In genomic region chr18:63266888-63267790, GRCh38 we compare ENCODE assay signal across 14 cellular contexts. TPM values are rescaled to one million over a fixed set of nuclear protein-coding genes. Genes with fewer than 3 reads are reported as not detected.
DNase-seq lines count a peak whose midpoint lies in the region; ATAC-seq, FAIRE-seq and TF ChIP-seq lines count a peak whose summit lies in the region.
"Had no signal": no experiment of that assay in that cellular context is flagged by ENCODE, and none has a peak within 500 bp of the region (broad histone marks: within the 10 kb centered on the region; RNA-seq: fewer than 3 reads in every experiment).

No MANE protein-coding gene starts in this region.

- H3K27ac ChIP-seq in CD4-positive, alpha-beta T cell (ENCODE audit: low read depth, low read length) = no peak overlapping the region
- H3K27ac ChIP-seq in neuronal stem cell (replicated peaks; ENCODE audit: low read length) = no peak overlapping the region
- H3K27ac ChIP-seq: brain microvascular endothelial cell, right atrium auricular region had no signal

- FAIRE-seq in GM12891 (lab: Jason Lieb, UNC) = peak; percentile 76

- no peak overlapping the region for H3K4me2 ChIP-seq in neuronal stem cell (ENCODE audit: insufficient read depth, low read length, poor library complexity, severe bottlenecking)

- peaks cover 53% of the 10 kb centered on the region for H3K4me1 Mint-ChIP-seq in CD4-positive, alpha-beta T cell (ENCODE audit: low read depth)
- peaks cover 57% of the 10 kb centered on the region for H3K4me1 Mint-ChIP-seq in activated naive CD8-positive, alpha-beta T cell treated with anti-CD3 and anti-CD28 coated beads for 36 hours
- H3K4me1 Mint-ChIP-seq in osteocyte (ENCODE audit: unreplicated experiment) = no peaks in the 10 kb centered on the region
- H3K4me1 Mint-ChIP-seq: endodermal cell had no signal

- H3K27me3 ChIP-seq in CD4-positive, alpha-beta T cell (ENCODE audit: control insufficient read depth, insufficient read depth, low read length) = no peaks in the 10 kb centered on the region
- H3K27me3 ChIP-seq in neuronal stem cell (ENCODE audit: control insufficient read depth in 3 of 3, insufficient read depth in 3 of 3, low read depth in 1 of 3, low read length in 3 of 3) = no peaks in the 10 kb centered on the region
- H3K27me3 ChIP-seq: brain microvascular endothelial cell, right atrium auricular region had no signal

- H3K27me3 Mint-ChIP-seq in CD4-positive, alpha-beta T cell = no peaks in the 10 kb centered on the region
- no peaks in the 10 kb centered on the region for H3K27me3 Mint-ChIP-seq in activated naive CD8-positive, alpha-beta T cell treated with anti-CD3 and anti-CD28 coated beads for 36 hours
- no peaks in the 10 kb centered on the region for H3K27me3 Mint-ChIP-seq in osteocyte (ENCODE audit: unreplicated experiment)

- no peak overlapping the region for H2BK12ac ChIP-seq in neuronal stem cell (ENCODE audit: low read length)

- CTCF ChIA-PET in CD4-positive, alpha-beta T cell (lab: Charles Lee) = interaction anchor here (0.6 to 1.9 kb wide), 5 partner anchors 13 to 112 kb away, joined by 3 to 7 read pairs (median 3); no protein-coding TSS in a partner anchor

- H3K4ac ChIP-seq in neuronal stem cell (ENCODE audit: low read length) = no peak overlapping the region

- no peaks in the 10 kb centered on the region for H3K9me3 ChIP-seq in CD4-positive, alpha-beta T cell (ENCODE audit: control insufficient read depth, low read length)
- H3K9me3 ChIP-seq in neuronal stem cell (replicated peaks in 1 of 2; ENCODE audit: control insufficient read depth in 2 of 2, insufficient read depth in 1 of 2, low read depth in 1 of 2, low read length in 2 of 2) = no peaks in the 10 kb centered on the region
- H3K9me3 ChIP-seq: right atrium auricular region had no signal

- in situ Hi-C loops in G401 (cut with HindIII; ENCODE audit: low sequenced_read_pairs) = no loop called here

- H3K18ac ChIP-seq in neuronal stem cell (ENCODE audit: low read length) = peak overlapping the region; percentile 31

- no peak overlapping the region for H4K8ac ChIP-seq in neuronal stem cell (ENCODE audit: low read depth, low read length)

- H3K4me3 ChIP-seq in neuronal stem cell (ENCODE audit: low read length in 2 of 2) = no peak overlapping the region
- H3K4me3 ChIP-seq: right atrium auricular region had no signal

- ATAC-seq in CD4-positive, alpha-beta T cell (ENCODE audit: poor library complexity) = no peak

- H2BK5ac ChIP-seq in neuronal stem cell (ENCODE audit: low read length) = no peak overlapping the region

- H4K91ac ChIP-seq in neuronal stem cell (ENCODE audit: low read depth, low read length, poor library complexity) = no peak overlapping the region

- H2AFZ ChIP-seq in neuronal stem cell (ENCODE audit: low read length) = no peak overlapping the region

- H3K9ac ChIP-seq in neuronal stem cell (ENCODE audit: low read depth, low read length, poor library complexity) = no peak overlapping the region

- TF ChIP-seq POLR2A in GM12891 (IDR thresholded peaks at IDR 0.05; ENCODE audit: low read depth, low read length) = no peak

- H3K27ac Mint-ChIP-seq in CD4-positive, alpha-beta T cell = peak overlapping the region; percentile 19
- H3K27ac Mint-ChIP-seq in activated naive CD8-positive, alpha-beta T cell treated with anti-CD3 and anti-CD28 coated beads for 36 hours = peak overlapping the region; percentile 91
- H3K27ac Mint-ChIP-seq in osteocyte (ENCODE audit: unreplicated experiment) = no peak overlapping the region
- H3K27ac Mint-ChIP-seq: endodermal cell had no signal

- no peak overlapping the region for H3K14ac ChIP-seq in neuronal stem cell (ENCODE audit: low read length)

- peaks cover 4% of the 10 kb centered on the region for H3K36me3 Mint-ChIP-seq in CD4-positive, alpha-beta T cell (ENCODE audit: low read depth)
- H3K36me3 Mint-ChIP-seq in activated naive CD8-positive, alpha-beta T cell treated with anti-CD3 and anti-CD28 coated beads for 36 hours = peaks cover 38% of the 10 kb centered on the region
- no peaks in the 10 kb centered on the region for H3K36me3 Mint-ChIP-seq in osteocyte (ENCODE audit: unreplicated experiment)

- intact Hi-C loops in CD4-positive, alpha-beta T cell (cut with DNase I, micrococcal nuclease) = loop anchor here in 1 of 2 experiments (2.0 to 10.0 kb wide), 2 partner anchors 20 to 48 kb away; partner anchors contain the start of gene BCL2

- no peak for DNase-seq in CD4-positive, alpha-beta T cell
- no peak for DNase-seq in GM12891 (ENCODE audit: insufficient read length, low spot score)
- DNase-seq in activated naive CD8-positive, alpha-beta T cell treated with anti-CD3 and anti-CD28 coated beads for 36 hours = no peak
- no peak for DNase-seq in neuronal stem cell (ENCODE audit: low spot score)
- no peak for DNase-seq in A172 (ENCODE audit: low spot score)
- DNase-seq in osteocyte (ENCODE audit: extremely low spot score, unreplicated experiment) = no peak
- no peak for DNase-seq in G401 (ENCODE audit: low spot score)
- DNase-seq: endodermal cell; foreskin melanocyte; SHP77 treated with DMSO at 0.1 percent for 48 hours; stimulated activated CD4-positive, alpha-beta T cell treated with anti-CD3 and anti-CD28 coated beads, Interleukin-4, amount 100 ng/mL, for 1 hour; stimulated activated naive CD4-positive, alpha-beta T cell had no signal

- H2BK15ac ChIP-seq in neuronal stem cell (ENCODE audit: low read length) = no peak overlapping the region

- H3K23ac ChIP-seq in neuronal stem cell (ENCODE audit: low read depth, low read length, poor library complexity) = no peak overlapping the region

- no peaks in the 10 kb centered on the region for H3K36me3 ChIP-seq in neuronal stem cell (replicated peaks in 1 of 2; ENCODE audit: control insufficient read depth in 2 of 2, insufficient read depth in 2 of 2, low read length in 2 of 2)
- H3K36me3 ChIP-seq: brain microvascular endothelial cell, right atrium auricular region had no signal

- H3K9me3 Mint-ChIP-seq in CD4-positive, alpha-beta T cell = no peaks in the 10 kb centered on the region
- no peaks in the 10 kb centered on the region for H3K9me3 Mint-ChIP-seq in activated naive CD8-positive, alpha-beta T cell treated with anti-CD3 and anti-CD28 coated beads for 36 hours
- H3K9me3 Mint-ChIP-seq in osteocyte (ENCODE audit: unreplicated experiment) = no peaks in the 10 kb centered on the region
- H3K9me3 Mint-ChIP-seq: endodermal cell had no signal

- TF ChIP-seq CTCF in CD4-positive, alpha-beta T cell (IDR thresholded peaks at IDR 0.05) = no peak
- TF ChIP-seq CTCF in osteocyte (IDR thresholded peaks at IDR 0.05) = no peak

- no peaks in the 10 kb centered on the region for H3K79me1 ChIP-seq in neuronal stem cell (ENCODE audit: low read depth, low read length)

- WGBS in neuronal stem cell (ENCODE audit: extremely low coverage in 2 of 2, insufficient read length in 2 of 2, insufficient replicate concordance in 1 of 2), 2 donors = no CpG with 5 or more reads among the region's 8 CpGs

- POLR2A ChIA-PET in CD4-positive, alpha-beta T cell (lab: Charles Lee) = interaction anchor here (1.1 to 1.8 kb wide), 2 partner anchors 11 to 51 kb away, joined by 3 to 5 read pairs; no protein-coding TSS in a partner anchor

- H2BK120ac ChIP-seq in neuronal stem cell (ENCODE audit: low read depth, low read length) = no peak overlapping the region

- peaks cover 6 to 13% of the 10 kb centered on the region in 2 donors for H3K4me1 ChIP-seq in neuronal stem cell (ENCODE audit: control insufficient read depth in 2 of 2, insufficient read depth in 1 of 2, low read depth in 1 of 2, low read length in 2 of 2)

- H2AK5ac ChIP-seq in neuronal stem cell (ENCODE audit: low read depth, low read length) = no peak overlapping the region

- H3K4me3 Mint-ChIP-seq in CD4-positive, alpha-beta T cell = no peak overlapping the region
- H3K4me3 Mint-ChIP-seq in activated naive CD8-positive, alpha-beta T cell treated with anti-CD3 and anti-CD28 coated beads for 36 hours = peak overlapping the region; percentile 49
- H3K4me3 Mint-ChIP-seq in osteocyte (ENCODE audit: unreplicated experiment) = no peak overlapping the region
- H3K4me3 Mint-ChIP-seq: endodermal cell had no signal

TF ChIP-seq in GM12891, 5 proteins besides CTCF, POLR2A, EP300 and RAD21:
- TF ChIP-seq POLR2AphosphoS5 (IDR thresholded peaks at IDR 0.05; ENCODE audit: low read depth, low read length) = no peak
- no peak for TF ChIP-seq TAF1 (IDR thresholded peaks at IDR 0.05; ENCODE audit: low read depth, low read length)
- TF ChIP-seq SPI1 (IDR thresholded peaks at IDR 0.05; ENCODE audit: low read depth, low read length) = no peak
- no peak for TF ChIP-seq PAX5 (IDR thresholded peaks at IDR 0.05; ENCODE audit: insufficient read depth, low read length, severe bottlenecking)
- no peak for TF ChIP-seq POU2F2 (IDR thresholded peaks at IDR 0.05; ENCODE audit: low read depth, low read length)

RNA-seq across cellular contexts. Expression of gene BCL2, which starts 52.4 kb away (rescaled TPM):
- total RNA-seq in CD4-positive, alpha-beta T cell = 10 to 100 TPM; 40.1 to 40.3 TPM
- polyA plus RNA-seq in GM12891 (2012; ENCODE audit: low read depth, missing spikeins) = 25.4 TPM
- total RNA-seq in activated naive CD8-positive, alpha-beta T cell treated with anti-CD3 and anti-CD28 coated beads for 36 hours = 10 to 100 TPM; 62.8 to 67.3 TPM
- 10.8 TPM for polyA plus RNA-seq in neuronal stem cell (2013, experiment 1 of 2)
- 10.2 TPM for polyA plus RNA-seq in neuronal stem cell (2013, experiment 2 of 2)
- 2.5 and 3.7 TPM in 2 replicates for total RNA-seq in A172 (2014; rRNA removed; shearing (Covaris generic))
- total RNA-seq in osteocyte = 2.5 and 3.2 TPM in 2 replicates
- total RNA-seq in G401 (2014; rRNA removed; shearing (Covaris generic)) = 9.9 and 18.2 TPM in 2 replicates
